16 cellular contexts compared by ENCODE assay signal in the genomic region with DNA sequence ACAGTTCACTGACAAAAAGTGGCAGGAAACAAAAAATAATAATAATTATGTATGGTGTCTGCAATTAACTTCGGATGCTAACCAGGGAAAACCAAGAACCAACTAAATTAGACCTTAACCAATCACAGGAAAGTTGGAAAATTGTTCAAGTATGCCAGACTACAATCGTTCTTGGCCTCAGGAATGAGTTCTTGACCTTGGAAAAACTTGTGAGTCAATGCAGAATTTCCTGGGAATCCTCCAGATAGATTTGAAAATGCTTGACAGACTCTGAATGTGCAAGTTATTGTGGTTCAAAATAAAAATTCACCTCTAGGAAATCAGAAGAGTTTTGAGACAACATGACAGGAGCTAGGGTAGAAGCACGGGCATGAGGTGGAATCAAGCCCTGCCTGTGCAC.
DNase-seq lines count a peak whose midpoint lies in the region; ATAC-seq and TF ChIP-seq lines count a peak whose summit lies in the region.
"Had no signal": no experiment of that assay in that cellular context is flagged by ENCODE, and none has a peak within 500 bp of the region (broad histone marks: within the 10 kb centered on the region; RNA-seq: fewer than 3 reads in every experiment).

No MANE protein-coding gene starts in this region.

- TF ChIP-seq CTCF in liver (IDR thresholded peaks at IDR 0.05; ENCODE audit: low read depth, low read length, missing input control) (no peak), right lobe of liver (IDR thresholded peaks at IDR 0.05) (no peak), fibroblast of the aortic adventitia (IDR thresholded peaks at IDR 0.05; ENCODE audit: insufficient read depth, low read length) (no peak)

- no peak overlapping the region for H3K27ac ChIP-seq in liver (ENCODE audit: low read depth in 1 of 2, low read length in 2 of 2)
- no peak overlapping the region for H3K27ac ChIP-seq in right lobe of liver
- H3K27ac ChIP-seq: A549, BLaER1, GM23248, HL-60 had no signal

- WGBS in liver: 53% methylated on average over 3 of the region's 3 CpGs
- 28% methylated on average over 3 of the region's 3 CpGs for WGBS in right lobe of liver (ENCODE audit: insufficient coverage, low coverage, low lambda C conversion rate, missing lambda C conversion rate)

- TF ChIP-seq RAD21 in liver (IDR thresholded peaks at IDR 0.05): no peak

- H3K4me3 ChIP-seq in liver (ENCODE audit: low read depth in 1 of 3, low read length in 3 of 3) (no peak overlapping the region), right lobe of liver (no peak overlapping the region), fibroblast of the aortic adventitia (ENCODE audit: low read depth, low read length) (no peak overlapping the region)
- H3K4me3 ChIP-seq: A549, BLaER1, GM23248 had no signal

- TF ChIP-seq POLR2A in right lobe of liver (IDR thresholded peaks at IDR 0.05): no peak

- H3K36me3 ChIP-seq in liver (ENCODE audit: control insufficient read depth in 4 of 4, insufficient read depth in 3 of 4, low read depth in 1 of 4, low read length in 3 of 4) (no peaks in the 10 kb centered on the region), right lobe of liver (no peaks in the 10 kb centered on the region)
- H3K36me3 ChIP-seq: BLaER1 had no signal

- H3K9me3 ChIP-seq in liver (ENCODE audit: control insufficient read depth in 4 of 4, low read length in 3 of 4) (no peaks in the 10 kb centered on the region), right lobe of liver (no peaks in the 10 kb centered on the region)
- H3K9me3 ChIP-seq: A549, BLaER1, Caco-2 had no signal

- no peak for DNase-seq in right lobe of liver
- peak; percentile 25 for DNase-seq in NCI-H226
- peak; percentile 78 for DNase-seq in fibroblast of the aortic adventitia (ENCODE audit: low read depth)
- no peak for DNase-seq in NCI-H345 (lab: John Stamatoyannopoulos, UW)
- DNase-seq: AML-193; Caco-2; CD8-positive, alpha-beta memory T cell; DND-41; GF-D8; GM23248; H7 had no signal

- intact Hi-C loops in right lobe of liver (cut with DNase I): no loop called here

- ATAC-seq in right lobe of liver (no peak), GM18517 (IDR thresholded peaks at IDR 0.05; ENCODE audit: unreplicated experiment) (no peak)
- ATAC-seq: A549 had no signal

- H3K4me1 ChIP-seq in liver (ENCODE audit: control insufficient read depth in 4 of 4, insufficient read depth in 4 of 4, low read length in 3 of 4): no peaks in the 10 kb centered on the region
- no peaks in the 10 kb centered on the region for H3K4me1 ChIP-seq in right lobe of liver
- H3K4me1 ChIP-seq: A549, BLaER1, Caco-2 had no signal

- H3K9ac ChIP-seq in liver (ENCODE audit: low read depth in 1 of 2, low read length in 2 of 2): no peak overlapping the region
- H3K9ac ChIP-seq: BLaER1, GM23248 had no signal

- H3K27me3 ChIP-seq in liver (ENCODE audit: control insufficient read depth in 4 of 4, insufficient read depth in 4 of 4, low read length in 3 of 4) (peaks cover 0 to 4% (median 0%) of the 10 kb centered on the region in 4 donors), right lobe of liver (no peaks in the 10 kb centered on the region)
- H3K27me3 ChIP-seq: BLaER1 had no signal

TF ChIP-seq in liver, 16 proteins besides CTCF, POLR2A, EP300 and RAD21:
- TF ChIP-seq, protein P1, sequence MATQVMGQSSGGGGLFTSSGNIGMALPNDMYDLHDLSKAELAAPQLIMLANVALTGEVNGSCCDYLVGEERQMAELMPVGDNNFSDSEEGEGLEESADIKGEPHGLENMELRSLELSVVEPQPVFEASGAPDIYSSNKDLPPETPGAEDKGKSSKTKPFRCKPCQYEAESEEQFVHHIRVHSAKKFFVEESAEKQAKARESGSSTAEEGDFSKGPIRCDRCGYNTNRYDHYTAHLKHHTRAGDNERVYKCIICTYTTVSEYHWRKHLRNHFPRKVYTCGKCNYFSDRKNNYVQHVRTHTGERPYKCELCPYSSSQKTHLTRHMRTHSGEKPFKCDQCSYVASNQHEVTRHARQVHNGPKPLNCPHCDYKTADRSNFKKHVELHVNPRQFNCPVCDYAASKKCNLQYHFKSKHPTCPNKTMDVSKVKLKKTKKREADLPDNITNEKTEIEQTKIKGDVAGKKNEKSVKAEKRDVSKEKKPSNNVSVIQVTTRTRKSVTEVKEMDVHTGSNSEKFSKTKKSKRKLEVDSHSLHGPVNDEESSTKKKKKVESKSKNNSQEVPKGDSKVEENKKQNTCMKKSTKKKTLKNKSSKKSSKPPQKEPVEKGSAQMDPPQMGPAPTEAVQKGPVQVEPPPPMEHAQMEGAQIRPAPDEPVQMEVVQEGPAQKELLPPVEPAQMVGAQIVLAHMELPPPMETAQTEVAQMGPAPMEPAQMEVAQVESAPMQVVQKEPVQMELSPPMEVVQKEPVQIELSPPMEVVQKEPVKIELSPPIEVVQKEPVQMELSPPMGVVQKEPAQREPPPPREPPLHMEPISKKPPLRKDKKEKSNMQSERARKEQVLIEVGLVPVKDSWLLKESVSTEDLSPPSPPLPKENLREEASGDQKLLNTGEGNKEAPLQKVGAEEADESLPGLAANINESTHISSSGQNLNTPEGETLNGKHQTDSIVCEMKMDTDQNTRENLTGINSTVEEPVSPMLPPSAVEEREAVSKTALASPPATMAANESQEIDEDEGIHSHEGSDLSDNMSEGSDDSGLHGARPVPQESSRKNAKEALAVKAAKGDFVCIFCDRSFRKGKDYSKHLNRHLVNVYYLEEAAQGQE (IDR thresholded peaks at IDR 0.05): peak; percentile 34
- TF ChIP-seq SP1 (IDR thresholded peaks at IDR 0.05): no peak

Comparison
In these comparisons a context has a peak if more than half of its experiments do, and no peak if none do; other contexts are left out.
1. DNase-seq: peak in NCI-H226 (single experiment) and fibroblast of the aortic adventitia (single experiment); none in right lobe of liver (0 of 3) and NCI-H345 (single experiment).